1 cellular context compared by ENCODE assay signal in the genomic region with DNA sequence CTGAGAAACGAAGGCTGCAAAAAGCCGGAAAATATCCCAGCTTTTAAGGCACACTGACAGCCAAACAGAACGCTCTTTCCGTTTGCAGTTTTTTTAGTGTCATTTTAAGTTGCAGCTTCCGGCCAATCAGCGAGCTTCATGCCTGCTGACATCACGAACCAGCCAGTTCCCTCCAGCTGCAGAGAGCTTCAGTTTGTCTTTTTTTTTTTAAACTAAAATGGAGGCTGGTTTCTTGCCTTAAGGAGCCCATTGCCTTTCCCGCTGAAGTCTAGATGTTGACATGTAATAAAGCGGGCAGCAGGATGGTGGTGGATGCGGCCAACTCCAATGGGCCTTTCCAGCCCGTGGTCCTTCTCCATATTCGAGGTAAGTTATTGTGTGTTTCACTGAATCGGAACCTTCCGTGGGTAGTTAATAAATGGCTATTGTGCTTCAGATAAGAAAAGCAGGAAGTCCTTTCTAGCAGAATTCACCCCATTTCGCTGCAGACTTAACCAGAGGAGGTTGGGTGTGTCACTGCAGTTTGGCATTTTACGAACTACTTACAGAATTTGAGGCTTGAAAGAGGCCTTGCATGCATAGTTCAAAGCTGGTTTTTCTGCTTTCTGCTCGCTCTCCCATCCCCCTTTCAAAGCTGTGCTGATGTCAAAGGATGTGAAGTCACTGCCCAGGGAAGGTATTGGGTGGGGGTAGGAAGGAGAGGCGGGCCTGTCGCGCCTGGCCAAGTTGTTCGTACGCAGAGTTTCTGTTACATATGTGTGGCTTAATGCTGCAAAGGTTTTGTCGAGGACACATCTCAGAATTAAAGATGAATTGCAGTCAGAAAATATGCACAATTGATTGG.
TF ChIP-seq lines count a peak whose summit lies in the region.

No MANE protein-coding gene starts in this region.

TF ChIP-seq in HepG2, 621 proteins besides CTCF, POLR2A, EP300 and RAD21 (continued from another document and continues in another):
- TF ChIP-seq, protein P1, sequence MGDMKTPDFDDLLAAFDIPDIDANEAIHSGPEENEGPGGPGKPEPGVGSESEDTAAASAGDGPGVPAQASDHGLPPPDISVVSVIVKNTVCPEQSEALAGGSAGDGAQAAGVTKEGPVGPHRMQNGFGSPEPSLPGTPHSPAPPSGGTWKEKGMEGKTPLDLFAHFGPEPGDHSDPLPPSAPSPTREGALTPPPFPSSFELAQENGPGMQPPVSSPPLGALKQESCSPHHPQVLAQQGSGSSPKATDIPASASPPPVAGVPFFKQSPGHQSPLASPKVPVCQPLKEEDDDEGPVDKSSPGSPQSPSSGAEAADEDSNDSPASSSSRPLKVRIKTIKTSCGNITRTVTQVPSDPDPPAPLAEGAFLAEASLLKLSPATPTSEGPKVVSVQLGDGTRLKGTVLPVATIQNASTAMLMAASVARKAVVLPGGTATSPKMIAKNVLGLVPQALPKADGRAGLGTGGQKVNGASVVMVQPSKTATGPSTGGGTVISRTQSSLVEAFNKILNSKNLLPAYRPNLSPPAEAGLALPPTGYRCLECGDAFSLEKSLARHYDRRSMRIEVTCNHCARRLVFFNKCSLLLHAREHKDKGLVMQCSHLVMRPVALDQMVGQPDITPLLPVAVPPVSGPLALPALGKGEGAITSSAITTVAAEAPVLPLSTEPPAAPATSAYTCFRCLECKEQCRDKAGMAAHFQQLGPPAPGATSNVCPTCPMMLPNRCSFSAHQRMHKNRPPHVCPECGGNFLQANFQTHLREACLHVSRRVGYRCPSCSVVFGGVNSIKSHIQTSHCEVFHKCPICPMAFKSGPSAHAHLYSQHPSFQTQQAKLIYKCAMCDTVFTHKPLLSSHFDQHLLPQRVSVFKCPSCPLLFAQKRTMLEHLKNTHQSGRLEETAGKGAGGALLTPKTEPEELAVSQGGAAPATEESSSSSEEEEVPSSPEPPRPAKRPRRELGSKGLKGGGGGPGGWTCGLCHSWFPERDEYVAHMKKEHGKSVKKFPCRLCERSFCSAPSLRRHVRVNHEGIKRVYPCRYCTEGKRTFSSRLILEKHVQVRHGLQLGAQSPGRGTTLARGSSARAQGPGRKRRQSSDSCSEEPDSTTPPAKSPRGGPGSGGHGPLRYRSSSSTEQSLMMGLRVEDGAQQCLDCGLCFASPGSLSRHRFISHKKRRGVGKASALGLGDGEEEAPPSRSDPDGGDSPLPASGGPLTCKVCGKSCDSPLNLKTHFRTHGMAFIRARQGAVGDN (CRISPR knock-in tag; IDR thresholded peaks at IDR 0.05), result no peak; the same call in 1 of the 2 replicates
- TF ChIP-seq ADNP (CRISPR knock-in tag; IDR thresholded peaks at IDR 0.05) (no peak), ATF7 (IDR thresholded peaks at IDR 0.05) (0 out of 2 replicates have a peak, but pooled peaks have one; percentile 10), ATF7 (CRISPR knock-in tag; IDR thresholded peaks at IDR 0.05) (peak; percentile 87), FOXM1 (CRISPR knock-in tag; IDR thresholded peaks at IDR 0.05) (peak; percentile 63; the same call in 1 of the 2 replicates), ETV5 (CRISPR knock-in tag; IDR thresholded peaks at IDR 0.05; ENCODE audit: borderline replicate concordance) (peak; percentile 66; the same call in 1 of the 2 replicates), ZNF776 (CRISPR knock-in tag; IDR thresholded peaks at IDR 0.05) (no peak), TBX2 (CRISPR knock-in tag; IDR thresholded peaks at IDR 0.05; ENCODE audit: borderline replicate concordance) (peak; percentile 36; the same call in 1 of the 2 replicates), SETDB1 (CRISPR knock-in tag; IDR thresholded peaks at IDR 0.05; ENCODE audit: borderline replicate concordance) (no peak), POLR2AphosphoS5 (IDR thresholded peaks at IDR 0.05; ENCODE audit: low read depth, low read length) (peak; percentile 83), ZNF335 (CRISPR knock-in tag; IDR thresholded peaks at IDR 0.05) (peak; percentile 50; the same call in 1 of the 2 replicates), RAD51 (IDR thresholded peaks at IDR 0.05; ENCODE audit: borderline replicate concordance) (no peak), SPEN (CRISPR knock-in tag; IDR thresholded peaks at IDR 0.05; ENCODE audit: low read depth) (peak; percentile 63; the same call in 1 of the 2 replicates), RBM39 (IDR thresholded peaks at IDR 0.05; ENCODE audit: low read depth, low read length, poor library complexity, severe bottlenecking) (no peak), MEIS2 (CRISPR knock-in tag; IDR thresholded peaks at IDR 0.05) (0 out of 2 replicates have a peak, but pooled peaks have one; percentile 37), HMGA1 (CRISPR knock-in tag; conservative IDR thresholded peaks at IDR 0.05) (no peak)
- TF ChIP-seq, protein P2, sequence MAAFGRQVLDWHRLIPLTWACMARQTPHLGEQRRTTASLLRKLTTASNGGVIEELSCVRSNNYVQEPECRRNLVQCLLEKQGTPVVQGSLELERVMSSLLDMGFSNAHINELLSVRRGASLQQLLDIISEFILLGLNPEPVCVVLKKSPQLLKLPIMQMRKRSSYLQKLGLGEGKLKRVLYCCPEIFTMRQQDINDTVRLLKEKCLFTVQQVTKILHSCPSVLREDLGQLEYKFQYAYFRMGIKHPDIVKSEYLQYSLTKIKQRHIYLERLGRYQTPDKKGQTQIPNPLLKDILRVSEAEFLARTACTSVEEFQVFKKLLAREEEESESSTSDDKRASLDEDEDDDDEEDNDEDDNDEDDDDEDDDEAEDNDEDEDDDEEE (CRISPR knock-in tag; IDR thresholded peaks at IDR 0.05), result no peak
- TF ChIP-seq, protein P3, sequence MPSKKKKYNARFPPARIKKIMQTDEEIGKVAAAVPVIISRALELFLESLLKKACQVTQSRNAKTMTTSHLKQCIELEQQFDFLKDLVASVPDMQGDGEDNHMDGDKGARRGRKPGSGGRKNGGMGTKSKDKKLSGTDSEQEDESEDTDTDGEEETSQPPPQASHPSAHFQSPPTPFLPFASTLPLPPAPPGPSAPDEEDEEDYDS (CRISPR knock-in tag; IDR thresholded peaks at IDR 0.05), result peak; percentile 88
- TF ChIP-seq, protein P4, sequence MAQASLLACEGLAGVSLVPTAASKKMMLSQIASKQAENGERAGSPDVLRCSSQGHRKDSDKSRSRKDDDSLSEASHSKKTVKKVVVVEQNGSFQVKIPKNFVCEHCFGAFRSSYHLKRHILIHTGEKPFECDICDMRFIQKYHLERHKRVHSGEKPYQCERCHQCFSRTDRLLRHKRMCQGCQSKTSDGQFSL (CRISPR knock-in tag; IDR thresholded peaks at IDR 0.05), result no peak
- TF ChIP-seq, protein P5, sequence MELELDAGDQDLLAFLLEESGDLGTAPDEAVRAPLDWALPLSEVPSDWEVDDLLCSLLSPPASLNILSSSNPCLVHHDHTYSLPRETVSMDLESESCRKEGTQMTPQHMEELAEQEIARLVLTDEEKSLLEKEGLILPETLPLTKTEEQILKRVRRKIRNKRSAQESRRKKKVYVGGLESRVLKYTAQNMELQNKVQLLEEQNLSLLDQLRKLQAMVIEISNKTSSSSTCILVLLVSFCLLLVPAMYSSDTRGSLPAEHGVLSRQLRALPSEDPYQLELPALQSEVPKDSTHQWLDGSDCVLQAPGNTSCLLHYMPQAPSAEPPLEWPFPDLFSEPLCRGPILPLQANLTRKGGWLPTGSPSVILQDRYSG (CRISPR knock-in tag; IDR thresholded peaks at IDR 0.05), result no peak
- TF ChIP-seq, protein P6, sequence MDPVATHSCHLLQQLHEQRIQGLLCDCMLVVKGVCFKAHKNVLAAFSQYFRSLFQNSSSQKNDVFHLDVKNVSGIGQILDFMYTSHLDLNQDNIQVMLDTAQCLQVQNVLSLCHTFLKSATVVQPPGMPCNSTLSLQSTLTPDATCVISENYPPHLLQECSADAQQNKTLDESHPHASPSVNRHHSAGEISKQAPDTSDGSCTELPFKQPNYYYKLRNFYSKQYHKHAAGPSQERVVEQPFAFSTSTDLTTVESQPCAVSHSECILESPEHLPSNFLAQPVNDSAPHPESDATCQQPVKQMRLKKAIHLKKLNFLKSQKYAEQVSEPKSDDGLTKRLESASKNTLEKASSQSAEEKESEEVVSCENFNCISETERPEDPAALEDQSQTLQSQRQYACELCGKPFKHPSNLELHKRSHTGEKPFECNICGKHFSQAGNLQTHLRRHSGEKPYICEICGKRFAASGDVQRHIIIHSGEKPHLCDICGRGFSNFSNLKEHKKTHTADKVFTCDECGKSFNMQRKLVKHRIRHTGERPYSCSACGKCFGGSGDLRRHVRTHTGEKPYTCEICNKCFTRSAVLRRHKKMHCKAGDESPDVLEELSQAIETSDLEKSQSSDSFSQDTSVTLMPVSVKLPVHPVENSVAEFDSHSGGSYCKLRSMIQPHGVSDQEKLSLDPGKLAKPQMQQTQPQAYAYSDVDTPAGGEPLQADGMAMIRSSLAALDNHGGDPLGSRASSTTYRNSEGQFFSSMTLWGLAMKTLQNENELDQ (CRISPR knock-in tag; IDR thresholded peaks at IDR 0.05; ENCODE audit: borderline replicate concordance), result peak; percentile 30; the same call in 1 of the 2 replicates
- TF ChIP-seq, protein P7, sequence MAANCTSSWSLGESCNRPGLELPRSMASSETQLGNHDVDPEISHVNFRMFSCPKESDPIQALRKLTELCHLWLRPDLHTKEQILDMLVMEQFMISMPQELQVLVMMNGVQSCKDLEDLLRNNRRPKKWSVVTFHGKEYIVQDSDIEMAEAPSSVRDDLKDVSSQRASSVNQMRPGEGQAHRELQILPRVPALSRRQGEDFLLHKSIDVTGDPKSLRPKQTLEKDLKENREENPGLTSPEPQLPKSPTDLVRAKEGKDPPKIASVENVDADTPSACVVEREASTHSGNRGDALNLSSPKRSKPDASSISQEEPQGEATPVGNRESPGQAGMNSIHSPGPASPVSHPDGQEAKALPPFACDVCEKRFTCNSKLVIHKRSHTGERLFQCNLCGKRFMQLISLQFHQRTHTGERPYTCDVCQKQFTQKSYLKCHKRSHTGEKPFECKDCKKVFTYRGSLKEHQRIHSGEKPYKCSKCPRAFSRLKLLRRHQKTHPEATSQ (CRISPR knock-in tag; IDR thresholded peaks at IDR 0.05; ENCODE audit: borderline replicate concordance), result no peak; the same call in 1 of the 2 replicates
- TF ChIP-seq, protein P8, sequence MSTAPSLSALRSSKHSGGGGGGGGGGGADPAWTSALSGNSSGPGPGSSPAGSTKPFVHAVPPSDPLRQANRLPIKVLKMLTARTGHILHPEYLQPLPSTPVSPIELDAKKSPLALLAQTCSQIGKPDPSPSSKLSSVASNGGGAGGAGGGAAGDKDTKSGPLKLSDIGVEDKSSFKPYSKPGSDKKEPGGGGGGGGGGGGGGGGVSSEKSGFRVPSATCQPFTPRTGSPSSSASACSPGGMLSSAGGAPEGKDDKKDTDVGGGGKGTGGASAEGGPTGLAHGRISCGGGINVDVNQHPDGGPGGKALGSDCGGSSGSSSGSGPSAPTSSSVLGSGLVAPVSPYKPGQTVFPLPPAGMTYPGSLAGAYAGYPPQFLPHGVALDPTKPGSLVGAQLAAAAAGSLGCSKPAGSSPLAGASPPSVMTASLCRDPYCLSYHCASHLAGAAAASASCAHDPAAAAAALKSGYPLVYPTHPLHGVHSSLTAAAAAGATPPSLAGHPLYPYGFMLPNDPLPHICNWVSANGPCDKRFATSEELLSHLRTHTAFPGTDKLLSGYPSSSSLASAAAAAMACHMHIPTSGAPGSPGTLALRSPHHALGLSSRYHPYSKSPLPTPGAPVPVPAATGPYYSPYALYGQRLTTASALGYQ (CRISPR knock-in tag; IDR thresholded peaks at IDR 0.05), result no peak
- TF ChIP-seq, protein P9, sequence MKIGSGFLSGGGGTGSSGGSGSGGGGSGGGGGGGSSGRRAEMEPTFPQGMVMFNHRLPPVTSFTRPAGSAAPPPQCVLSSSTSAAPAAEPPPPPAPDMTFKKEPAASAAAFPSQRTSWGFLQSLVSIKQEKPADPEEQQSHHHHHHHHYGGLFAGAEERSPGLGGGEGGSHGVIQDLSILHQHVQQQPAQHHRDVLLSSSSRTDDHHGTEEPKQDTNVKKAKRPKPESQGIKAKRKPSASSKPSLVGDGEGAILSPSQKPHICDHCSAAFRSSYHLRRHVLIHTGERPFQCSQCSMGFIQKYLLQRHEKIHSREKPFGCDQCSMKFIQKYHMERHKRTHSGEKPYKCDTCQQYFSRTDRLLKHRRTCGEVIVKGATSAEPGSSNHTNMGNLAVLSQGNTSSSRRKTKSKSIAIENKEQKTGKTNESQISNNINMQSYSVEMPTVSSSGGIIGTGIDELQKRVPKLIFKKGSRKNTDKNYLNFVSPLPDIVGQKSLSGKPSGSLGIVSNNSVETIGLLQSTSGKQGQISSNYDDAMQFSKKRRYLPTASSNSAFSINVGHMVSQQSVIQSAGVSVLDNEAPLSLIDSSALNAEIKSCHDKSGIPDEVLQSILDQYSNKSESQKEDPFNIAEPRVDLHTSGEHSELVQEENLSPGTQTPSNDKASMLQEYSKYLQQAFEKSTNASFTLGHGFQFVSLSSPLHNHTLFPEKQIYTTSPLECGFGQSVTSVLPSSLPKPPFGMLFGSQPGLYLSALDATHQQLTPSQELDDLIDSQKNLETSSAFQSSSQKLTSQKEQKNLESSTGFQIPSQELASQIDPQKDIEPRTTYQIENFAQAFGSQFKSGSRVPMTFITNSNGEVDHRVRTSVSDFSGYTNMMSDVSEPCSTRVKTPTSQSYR (CRISPR knock-in tag; IDR thresholded peaks at IDR 0.05; ENCODE audit: borderline replicate concordance), result peak; percentile 97
- TF ChIP-seq, protein P10, sequence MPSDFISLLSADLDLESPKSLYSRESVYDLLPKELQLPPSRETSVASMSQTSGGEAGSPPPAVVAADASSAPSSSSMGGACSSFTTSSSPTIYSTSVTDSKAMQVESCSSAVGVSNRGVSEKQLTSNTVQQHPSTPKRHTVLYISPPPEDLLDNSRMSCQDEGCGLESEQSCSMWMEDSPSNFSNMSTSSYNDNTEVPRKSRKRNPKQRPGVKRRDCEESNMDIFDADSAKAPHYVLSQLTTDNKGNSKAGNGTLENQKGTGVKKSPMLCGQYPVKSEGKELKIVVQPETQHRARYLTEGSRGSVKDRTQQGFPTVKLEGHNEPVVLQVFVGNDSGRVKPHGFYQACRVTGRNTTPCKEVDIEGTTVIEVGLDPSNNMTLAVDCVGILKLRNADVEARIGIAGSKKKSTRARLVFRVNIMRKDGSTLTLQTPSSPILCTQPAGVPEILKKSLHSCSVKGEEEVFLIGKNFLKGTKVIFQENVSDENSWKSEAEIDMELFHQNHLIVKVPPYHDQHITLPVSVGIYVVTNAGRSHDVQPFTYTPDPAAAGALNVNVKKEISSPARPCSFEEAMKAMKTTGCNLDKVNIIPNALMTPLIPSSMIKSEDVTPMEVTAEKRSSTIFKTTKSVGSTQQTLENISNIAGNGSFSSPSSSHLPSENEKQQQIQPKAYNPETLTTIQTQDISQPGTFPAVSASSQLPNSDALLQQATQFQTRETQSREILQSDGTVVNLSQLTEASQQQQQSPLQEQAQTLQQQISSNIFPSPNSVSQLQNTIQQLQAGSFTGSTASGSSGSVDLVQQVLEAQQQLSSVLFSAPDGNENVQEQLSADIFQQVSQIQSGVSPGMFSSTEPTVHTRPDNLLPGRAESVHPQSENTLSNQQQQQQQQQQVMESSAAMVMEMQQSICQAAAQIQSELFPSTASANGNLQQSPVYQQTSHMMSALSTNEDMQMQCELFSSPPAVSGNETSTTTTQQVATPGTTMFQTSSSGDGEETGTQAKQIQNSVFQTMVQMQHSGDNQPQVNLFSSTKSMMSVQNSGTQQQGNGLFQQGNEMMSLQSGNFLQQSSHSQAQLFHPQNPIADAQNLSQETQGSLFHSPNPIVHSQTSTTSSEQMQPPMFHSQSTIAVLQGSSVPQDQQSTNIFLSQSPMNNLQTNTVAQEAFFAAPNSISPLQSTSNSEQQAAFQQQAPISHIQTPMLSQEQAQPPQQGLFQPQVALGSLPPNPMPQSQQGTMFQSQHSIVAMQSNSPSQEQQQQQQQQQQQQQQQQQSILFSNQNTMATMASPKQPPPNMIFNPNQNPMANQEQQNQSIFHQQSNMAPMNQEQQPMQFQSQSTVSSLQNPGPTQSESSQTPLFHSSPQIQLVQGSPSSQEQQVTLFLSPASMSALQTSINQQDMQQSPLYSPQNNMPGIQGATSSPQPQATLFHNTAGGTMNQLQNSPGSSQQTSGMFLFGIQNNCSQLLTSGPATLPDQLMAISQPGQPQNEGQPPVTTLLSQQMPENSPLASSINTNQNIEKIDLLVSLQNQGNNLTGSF (CRISPR knock-in tag; IDR thresholded peaks at IDR 0.05), result no peak
